ENCODE assay signal across 16 cellular contexts in genomic region chr19:29491491-29491890, GRCh38. TPM values are rescaled to one million over a fixed set of nuclear protein-coding genes. Genes with fewer than 3 reads are reported as not detected.
DNase-seq lines count a peak whose midpoint lies in the region.
"Had no signal": no experiment of that assay in that cellular context is flagged by ENCODE, and none has a peak within 500 bp of the region (broad histone marks: within the 10 kb centered on the region; RNA-seq: fewer than 3 reads in every experiment).

No MANE protein-coding gene starts in this region.

- POLR2A ChIA-PET in activated CD4-positive, alpha-beta memory T cell treated with anti-CD3 and anti-CD28 coated beads, Interleukin-2, amount 10 ng/mL, durations not matched to agents 7 days and 5 days (lab: Charles Lee), result no interaction called here
- POLR2A ChIA-PET in activated CD4-positive, alpha-beta memory T cell treated with anti-CD3 and anti-CD28 coated beads for 36 hours (lab: Charles Lee), result no interaction called here

- H3K27ac Mint-ChIP-seq in activated CD4-positive, alpha-beta memory T cell treated with anti-CD3 and anti-CD28 coated beads, Interleukin-2, amount 10 ng/mL, durations not matched to agents 7 days and 5 days, result no peak overlapping the region
- no peak overlapping the region for H3K27ac Mint-ChIP-seq in activated CD4-positive, alpha-beta memory T cell treated with anti-CD3 and anti-CD28 coated beads for 36 hours

- peaks cover 17% of the 10 kb centered on the region for H3K27me3 Mint-ChIP-seq in activated CD4-positive, alpha-beta memory T cell treated with anti-CD3 and anti-CD28 coated beads, Interleukin-2, amount 10 ng/mL, durations not matched to agents 7 days and 5 days
- peaks cover 14% of the 10 kb centered on the region for H3K27me3 Mint-ChIP-seq in activated CD4-positive, alpha-beta memory T cell treated with anti-CD3 and anti-CD28 coated beads for 36 hours

- CTCF ChIA-PET in activated CD4-positive, alpha-beta memory T cell treated with anti-CD3 and anti-CD28 coated beads, Interleukin-2, amount 10 ng/mL, durations not matched to agents 7 days and 5 days (lab: Charles Lee), result no interaction called here
- CTCF ChIA-PET in activated CD4-positive, alpha-beta memory T cell treated with anti-CD3 and anti-CD28 coated beads for 36 hours (lab: Charles Lee), result no interaction called here

- peak; percentile 2 for DNase-seq in activated CD4-positive, alpha-beta memory T cell treated with anti-CD3 and anti-CD28 coated beads, Interleukin-2, amount 10 ng/mL, durations not matched to agents 7 days and 5 days
- no peak for DNase-seq in activated CD4-positive, alpha-beta memory T cell treated with anti-CD3 and anti-CD28 coated beads for 36 hours
- DNase-seq in ecto neural progenitor cell (ENCODE audit: low spot score) (peak; percentile 32), mesenteric fat pad (ENCODE audit: low spot score) (peak; percentile 53), substantia nigra (lab: John Stamatoyannopoulos, UW) (no peak), NAMALWA (ENCODE audit: low spot score) (no peak), germinal center (ENCODE audit: low spot score) (no peak), NCI-H1436 treated with DMSO at 0.1 percent for 48 hours (lab: John Stamatoyannopoulos, UW) (no peak)
- DNase-seq: AML-193; CD4-positive, CD25-positive, alpha-beta regulatory T cell; DMS53; GF-D8; GOT3 had no signal

- H3K27ac ChIP-seq in substantia nigra (ENCODE audit: low read depth, low read length, poor library complexity, severe bottlenecking), result peak overlapping the region; percentile 64
- H3K27ac ChIP-seq: 22Rv1; BLaER1 treated with 17β-estradiol and CSF1 and Interleukin-3, amounts not matched to agents 10 nM and 100 nM had no signal

- H3K4me3 Mint-ChIP-seq in activated CD4-positive, alpha-beta memory T cell treated with anti-CD3 and anti-CD28 coated beads, Interleukin-2, amount 10 ng/mL, durations not matched to agents 7 days and 5 days, result no peak overlapping the region
- H3K4me3 Mint-ChIP-seq in activated CD4-positive, alpha-beta memory T cell treated with anti-CD3 and anti-CD28 coated beads for 36 hours, result no peak overlapping the region
- H3K4me3 Mint-ChIP-seq: CD4-positive, CD25-positive, alpha-beta regulatory T cell had no signal

- no peaks in the 10 kb centered on the region for H3K36me3 Mint-ChIP-seq in activated CD4-positive, alpha-beta memory T cell treated with anti-CD3 and anti-CD28 coated beads, Interleukin-2, amount 10 ng/mL, durations not matched to agents 7 days and 5 days (ENCODE audit: low read depth)
- H3K36me3 Mint-ChIP-seq in activated CD4-positive, alpha-beta memory T cell treated with anti-CD3 and anti-CD28 coated beads for 36 hours, result no peaks in the 10 kb centered on the region
- H3K36me3 Mint-ChIP-seq: CD4-positive, CD25-positive, alpha-beta regulatory T cell had no signal

- H3K4me1 Mint-ChIP-seq in activated CD4-positive, alpha-beta memory T cell treated with anti-CD3 and anti-CD28 coated beads, Interleukin-2, amount 10 ng/mL, durations not matched to agents 7 days and 5 days, result no peaks in the 10 kb centered on the region
- no peaks in the 10 kb centered on the region for H3K4me1 Mint-ChIP-seq in activated CD4-positive, alpha-beta memory T cell treated with anti-CD3 and anti-CD28 coated beads for 36 hours (ENCODE audit: low read depth)
- H3K4me1 Mint-ChIP-seq: CD4-positive, CD25-positive, alpha-beta regulatory T cell had no signal

- intact Hi-C loops in activated CD4-positive, alpha-beta memory T cell treated with anti-CD3 and anti-CD28 coated beads for 36 hours (cut with micrococcal nuclease), result no loop called here

- peaks cover 3% of the 10 kb centered on the region for H3K9me3 Mint-ChIP-seq in activated CD4-positive, alpha-beta memory T cell treated with anti-CD3 and anti-CD28 coated beads, Interleukin-2, amount 10 ng/mL, durations not matched to agents 7 days and 5 days
- H3K9me3 Mint-ChIP-seq in activated CD4-positive, alpha-beta memory T cell treated with anti-CD3 and anti-CD28 coated beads for 36 hours, result no peaks in the 10 kb centered on the region

RNA-seq across cellular contexts. Expression of gene VSTM2B, which starts 34.3 kb away (rescaled TPM):
- not detected for total RNA-seq in activated CD4-positive, alpha-beta memory T cell treated with anti-CD3 and anti-CD28 coated beads, Interleukin-2, amount 10 ng/mL, durations not matched to agents 7 days and 5 days
- not detected for total RNA-seq in activated CD4-positive, alpha-beta memory T cell treated with anti-CD3 and anti-CD28 coated beads for 36 hours
- not detected for total RNA-seq in mesenteric fat pad
- total RNA-seq: CD4-positive, CD25-positive, alpha-beta regulatory T cell; HepG2 had no signal

Comparison
In these comparisons a context has a peak if more than half of its experiments do, and no peak if none do; other contexts are left out.
1. DNase-seq: peak in activated CD4-positive, alpha-beta memory T cell treated with anti-CD3 and anti-CD28 coated beads, Interleukin-2, amount 10 ng/mL, durations not matched to agents 7 days and 5 days (single experiment), ecto neural progenitor cell (single experiment) and mesenteric fat pad (single experiment); none in activated CD4-positive, alpha-beta memory T cell treated with anti-CD3 and anti-CD28 coated beads for 36 hours (single experiment), substantia nigra (0 of 49), NAMALWA (single experiment), germinal center (single experiment) and NCI-H1436 treated with DMSO at 0.1 percent for 48 hours (single experiment).